ENCODE assay signal across 5 cellular contexts in genomic region chr7:76504351-76505167, GRCh38. TPM values are rescaled to one million over a fixed set of nuclear protein-coding genes. Genes with fewer than 3 reads are reported as not detected.
"Had no signal": no experiment of that assay in that cellular context is flagged by ENCODE, and none has a peak within 500 bp of the region (broad histone marks: within the 10 kb centered on the region; RNA-seq: fewer than 3 reads in every experiment).

No MANE protein-coding gene starts in this region.

RNA-seq across cellular contexts. Expression of gene UPK3B, which starts 5.8 kb away (rescaled TPM):
- total RNA-seq: smooth muscle cell had no signal
- polyA plus RNA-seq: naive thymus-derived CD8-positive, alpha-beta T cell; smooth muscle cell had no signal

RNA-seq across cellular contexts. Expression of gene SPDYE16, which starts 38.5 kb away (rescaled TPM):
- total RNA-seq: activated T-helper 1 cell treated with anti-CD3 and anti-CD28 coated beads, Interleukin-12 subunit alpha, Interleukin-12 subunit beta, Interleukin-2, Interleukin-4 antibody, amounts not matched to agents 30 ng/mL and 10 ng/mL and 1 ng/mL, durations not matched to agents 14 hours and 24 hours and 36 hours; bronchial epithelial cell; fibroblast of villous mesenchyme; smooth muscle cell had no signal
- polyA plus RNA-seq: naive thymus-derived CD8-positive, alpha-beta T cell; smooth muscle cell had no signal
